1 cellular context compared by ENCODE assay signal in the genomic region with DNA sequence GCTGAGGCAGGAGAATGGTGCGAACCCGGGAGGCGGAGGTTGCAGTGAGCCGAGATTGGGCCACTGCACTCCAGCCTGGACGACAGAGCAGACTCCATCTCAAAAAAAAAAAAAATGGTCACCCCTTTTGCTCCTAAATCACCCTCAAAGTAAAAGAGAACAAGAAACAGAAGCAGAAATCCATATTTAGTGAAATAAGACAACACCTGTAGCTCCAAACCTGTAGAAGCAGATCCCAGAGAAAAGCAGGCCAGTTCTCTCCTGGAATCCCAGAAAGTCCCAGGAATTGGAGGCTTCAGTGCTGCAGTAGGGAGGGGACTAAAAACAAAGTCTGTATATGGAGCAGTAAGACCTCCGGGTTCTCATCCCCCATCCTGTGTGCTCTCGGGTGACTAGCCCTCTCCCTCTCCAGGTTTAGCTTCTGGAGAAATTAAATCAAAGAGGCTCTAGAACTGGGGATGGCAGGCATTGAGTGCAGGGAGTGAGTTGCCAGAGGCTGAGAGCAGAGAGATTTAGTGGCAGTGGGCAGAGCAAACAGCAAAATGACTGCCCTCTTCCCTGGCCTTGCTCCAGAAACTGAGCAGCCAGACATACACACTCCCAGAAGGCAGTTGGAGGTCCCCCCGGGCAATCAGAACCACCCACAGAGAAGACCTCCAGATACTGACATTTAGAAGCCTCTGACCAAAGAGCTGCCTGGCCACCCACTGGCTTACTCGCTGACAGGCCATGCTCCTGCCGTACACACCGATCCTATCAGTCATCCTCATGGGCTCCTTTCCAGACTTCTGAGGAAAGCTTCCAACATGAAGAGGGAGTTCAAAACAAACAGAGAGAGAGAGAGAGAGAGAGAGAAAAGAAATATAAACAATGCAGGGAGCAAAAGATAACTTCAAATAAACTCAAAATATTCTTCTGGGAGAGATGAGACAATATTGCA.
TF ChIP-seq lines count a peak whose summit lies in the region.

No MANE protein-coding gene starts in this region.

TF ChIP-seq in K562, 482 proteins besides CTCF, POLR2A, EP300 and RAD21 (continued from another document):
- TF ChIP-seq RBFOX2 (IDR thresholded peaks at IDR 0.05; ENCODE audit: low read depth, low read length) (no peak), RCOR1 (IDR thresholded peaks at IDR 0.05; ENCODE audit: borderline replicate concordance in 1 of 2, low read depth in 2 of 2, low read length in 2 of 2) (peak in 1 of 2 experiments; percentile 52; a peak in 1 of 4 replicates), KAT7 (CRISPR knock-in tag; IDR thresholded peaks at IDR 0.05; ENCODE audit: borderline replicate concordance) (no peak), FOXJ2 (tag; IDR thresholded peaks at IDR 0.05) (peak; percentile 95), EP400 (IDR thresholded peaks at IDR 0.05) (no peak; the same call in 1 of the 2 replicates), ATF1 (CRISPR knock-in tag; IDR thresholded peaks at IDR 0.05) (no peak), ATF1 (tag; IDR thresholded peaks at IDR 0.05) (peak; percentile 33; the same call in 1 of the 2 replicates), JUND (IDR thresholded peaks at IDR 0.05; ENCODE audit: borderline replicate concordance, low read depth, low read length) (peak; percentile 46; the same call in 1 of the 2 replicates), JUND (tag; IDR thresholded peaks at IDR 0.05; ENCODE audit: borderline replicate concordance, low read depth, low read length) (no peak; the same call in 2 of the 3 replicates), DPF2 (IDR thresholded peaks at IDR 0.05) (peak; percentile 52), GATA2 (CRISPR knock-in tag; IDR thresholded peaks at IDR 0.05) (peak; percentile 25; the same call in 1 of the 2 replicates), MYNN (IDR thresholded peaks at IDR 0.05) (0 out of 2 replicates have a peak, but pooled peaks have one; percentile 16), MYNN (CRISPR knock-in tag; IDR thresholded peaks at IDR 0.05) (no peak), SMARCA4 (IDR thresholded peaks at IDR 0.05) (0 out of 2 replicates have a peak, but pooled peaks have one; percentile 28), PBX2 (CRISPR knock-in tag; IDR thresholded peaks at IDR 0.05; ENCODE audit: low read depth) (no peak), PBX2 (tag; conservative IDR thresholded peaks at IDR 0.05; ENCODE audit: low read depth) (0 out of 2 replicates have a peak, but pooled peaks have one; percentile 54), ZMIZ1 (IDR thresholded peaks at IDR 0.05; ENCODE audit: low read depth in 2 of 2, low read length in 2 of 2) (0 out of 4 replicates have a peak, but pooled peaks of 1 of the 2 experiments have one; percentile 25), ZNF586 (CRISPR knock-in tag; conservative IDR thresholded peaks at IDR 0.05) (no peak)
- TF ChIP-seq, protein P1, sequence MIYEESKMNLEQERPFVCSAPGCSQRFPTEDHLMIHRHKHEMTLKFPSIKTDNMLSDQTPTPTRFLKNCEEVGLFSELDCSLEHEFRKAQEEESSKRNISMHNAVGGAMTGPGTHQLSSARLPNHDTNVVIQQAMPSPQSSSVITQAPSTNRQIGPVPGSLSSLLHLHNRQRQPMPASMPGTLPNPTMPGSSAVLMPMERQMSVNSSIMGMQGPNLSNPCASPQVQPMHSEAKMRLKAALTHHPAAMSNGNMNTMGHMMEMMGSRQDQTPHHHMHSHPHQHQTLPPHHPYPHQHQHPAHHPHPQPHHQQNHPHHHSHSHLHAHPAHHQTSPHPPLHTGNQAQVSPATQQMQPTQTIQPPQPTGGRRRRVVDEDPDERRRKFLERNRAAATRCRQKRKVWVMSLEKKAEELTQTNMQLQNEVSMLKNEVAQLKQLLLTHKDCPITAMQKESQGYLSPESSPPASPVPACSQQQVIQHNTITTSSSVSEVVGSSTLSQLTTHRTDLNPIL (CRISPR knock-in tag; IDR thresholded peaks at IDR 0.05) = no peak
TF ChIP-seq in K562: peak in this region for 32.
